7 cellular contexts compared by ENCODE assay signal in genomic region chr3:44398853-44399252, GRCh38.
"Had no signal": no experiment of that assay in that cellular context is flagged by ENCODE, and none has a peak within 500 bp of the region (broad histone marks: within the 10 kb centered on the region; RNA-seq: fewer than 3 reads in every experiment).

No MANE protein-coding gene starts in this region.

- FAIRE-seq: GM12878, GM12891, GM12892, GM18507, GM19239 had no signal

- H3K4me3 ChIP-seq: GM12878 had no signal

- ATAC-seq: GM12878 had no signal

- DNase-seq: GDM1, GF-D8 had no signal
